ENCODE assay signal across 19 cellular contexts in genomic region chr2:197591706-197592072, GRCh38.
"Had no signal": no experiment of that assay in that cellular context is flagged by ENCODE, and none has a peak within 500 bp of the region (broad histone marks: within the 10 kb centered on the region; RNA-seq: fewer than 3 reads in every experiment).

No MANE protein-coding gene starts in this region.

- H3K4me3 ChIP-seq: adrenal gland, SK-N-MC had no signal

- H3K4me1 ChIP-seq: adrenal gland had no signal

- H3K36me3 ChIP-seq: adrenal gland had no signal

- DNase-seq: activated CD4-positive, alpha-beta memory T cell treated with anti-CD3 and anti-CD28 coated beads, Interleukin-2, amount 10 ng/mL, durations not matched to agents 7 days and 5 days; activated CD4-positive, alpha-beta T cell treated with anti-CD3 and anti-CD28 coated beads for 36 hours; activated CD4-positive, alpha-beta T cell treated with anti-CD3 and anti-CD28 coated beads, Interleukin-2, amount 50 U/mL, for 1 hour; activated naive CD4-positive, alpha-beta T cell treated with anti-CD3 and anti-CD28 coated beads, Interleukin-2, amount 50 U/mL, for 16 hours; activated naive CD8-positive, alpha-beta T cell treated with anti-CD3 and anti-CD28 coated beads, Interleukin-2, amount 10 ng/mL, durations not matched to agents 7 days and 5 days; activated T-cell treated with anti-CD3 and anti-CD28 coated beads for 4 hours; activated T-cell treated with anti-CD3 and anti-CD28 coated beads, Interleukin-2, amount 50 U/mL, for 72 hours; adrenal gland; anterior cingulate cortex; NCI-H1092; NCI-H1930; NCI-H2171; NCI-H345; NCI-H510A; NCI-H82; T-helper 1 cell had no signal

- H3K27me3 ChIP-seq: adrenal gland had no signal

- H3K27ac ChIP-seq: adrenal gland, KMS-11, SK-N-MC, VCaP had no signal

- H3K9ac ChIP-seq: KMS-11 had no signal

- H3K9me3 ChIP-seq: adrenal gland had no signal

- H3K4me2 ChIP-seq: KMS-11 had no signal
